In genomic region chr9:130780415-130780814, GRCh38 we compare ENCODE assay signal across 14 cellular contexts. TPM values are rescaled to one million over a fixed set of nuclear protein-coding genes. Genes with fewer than 3 reads are reported as not detected.
A peak's percentile ranks its signal among the peaks of the same experiment; 100 is the strongest.
DNase-seq lines count a peak whose midpoint lies in the region; ATAC-seq and TF ChIP-seq lines count a peak whose summit lies in the region.
"Had no signal": no experiment of that assay in that cellular context is flagged by ENCODE, and none has a peak within 500 bp of the region (broad histone marks: within the 10 kb centered on the region; RNA-seq: fewer than 3 reads in every experiment).

No MANE protein-coding gene starts in this region.

- peak overlapping the region; percentile 36 for H2AK5ac ChIP-seq in mesenchymal stem cell (ENCODE audit: low read length, severe bottlenecking)

- H4K91ac ChIP-seq in mesenchymal stem cell (ENCODE audit: low read length): peak overlapping the region; percentile 6

- H3K4me3 ChIP-seq in HEK293 (ENCODE audit: low read depth, low read length) (no peak overlapping the region), dorsolateral prefrontal cortex (peak overlapping the region in 29 of 59 donors; percentile 0 to 35 (median 12)), mesenchymal stem cell (ENCODE audit: insufficient read depth in 1 of 2, low read depth in 1 of 2, low read length in 2 of 2) (peak overlapping the region in 1 of 2 experiments; percentile 75), subcutaneous abdominal adipose tissue (ENCODE audit: low read depth in 1 of 5, low read length in 5 of 5) (peak overlapping the region; percentile 13 to 60 (median 51)), WERI-Rb-1 (ENCODE audit: low read depth, low read length) (no peak overlapping the region)

- WGBS in mesenchymal stem cell: 79% methylated on average over 2 of the region's 4 CpGs

- no peak overlapping the region for H2AFZ ChIP-seq in mesenchymal stem cell (ENCODE audit: low read depth, low read length)

- peak overlapping the region; percentile 7 for H4K8ac ChIP-seq in mesenchymal stem cell (ENCODE audit: low read length)

- peak overlapping the region in 1 of 2 experiments; percentile 44 for H3K4ac ChIP-seq in mesenchymal stem cell (ENCODE audit: low read depth in 1 of 2, low read length in 2 of 2)

- intact Hi-C loops in dorsolateral prefrontal cortex (cut with DNase I): no loop called here

- no peak overlapping the region for H2BK5ac ChIP-seq in mesenchymal stem cell (ENCODE audit: low read depth, low read length, poor library complexity, severe bottlenecking)

- H3K9ac ChIP-seq in mesenchymal stem cell (ENCODE audit: low read length) (peak overlapping the region; percentile 95), subcutaneous abdominal adipose tissue (ENCODE audit: low read length in 5 of 5) (peak overlapping the region in 3 of 5 donors; percentile 3 to 62 (median 21))

- DNase-seq in dorsolateral prefrontal cortex (no peak), mesenchymal stem cell (no peak), NCI-H146 treated with DMSO at 0.1 percent for 48 hours (lab: John Stamatoyannopoulos, UW; ENCODE audit: unreplicated experiment) (no peak), WERI-Rb-1 (no peak)
- DNase-seq in stimulated activated naive CD8-positive, alpha-beta T cell treated with anti-CD3 and anti-CD28 coated beads, Interleukin-15, Interleukin-2, amounts not matched to agents 100 U/mL and 50 U/mL, for 24 hours: no peak
- DNase-seq: activated CD4-positive, alpha-beta T cell treated with anti-CD3 and anti-CD28 coated beads for 1 hour; activated effector memory CD4-positive, alpha-beta T cell treated with Interleukin-2 at 50 U/mL for 16 hours; CD8-positive, alpha-beta T cell; hippocampal formation; NCI-H1105; NCI-H526 treated with DMSO at 0.1 percent for 48 hours had no signal

- no peak for ATAC-seq in stimulated activated naive CD8-positive, alpha-beta T cell treated with anti-CD3 and anti-CD28 coated beads, Interleukin-15, Interleukin-2, amounts not matched to agents 100 U/mL and 50 U/mL, for 24 hours
- ATAC-seq in HG02623 (IDR thresholded peaks at IDR 0.05; ENCODE audit: unreplicated experiment): no peak
- ATAC-seq: CD8-positive, alpha-beta T cell had no signal

- H3K4me1 ChIP-seq in HEK293 (ENCODE audit: control insufficient read depth, insufficient read depth, low read length) (no peaks in the 10 kb centered on the region; the same call in 1 of the 2 replicates), mesenchymal stem cell (ENCODE audit: control insufficient read depth, insufficient read depth, low read depth, low read length) (peaks cover 16% of the 10 kb centered on the region), subcutaneous abdominal adipose tissue (ENCODE audit: control insufficient read depth in 5 of 5, insufficient read depth in 5 of 5, low read length in 5 of 5) (peaks cover 2 to 48% (median 38%) of the 10 kb centered on the region in 5 donors)

- CTCF ChIA-PET in HEK293 (lab: Yijun Ruan, JAX): interaction anchor here (0.7 to 1.9 kb wide), 5 partner anchors 9 to 90 kb away, joined by 3 to 7 read pairs (median 4); no protein-coding TSS in a partner anchor

- no peak overlapping the region for H3K23ac ChIP-seq in mesenchymal stem cell (ENCODE audit: low read length in 2 of 2)

- POLR2A ChIA-PET in HEK293 (lab: Yijun Ruan, JAX): interaction anchor here (0.6 kb wide), 1 partner anchor 343 kb away, joined by 5 read pairs; no protein-coding TSS in a partner anchor

- H2BK120ac ChIP-seq in mesenchymal stem cell (ENCODE audit: low read depth, low read length): no peak overlapping the region

- H3K27ac ChIP-seq in HEK293 (ENCODE audit: extremely low read depth, low read depth, low read length) (peak overlapping the region; percentile 6; the same call in 1 of the 2 replicates), dorsolateral prefrontal cortex (peak overlapping the region in 46 of 59 donors; percentile 10 to 84 (median 64)), mesenchymal stem cell (ENCODE audit: low read length, poor library complexity, severe bottlenecking) (no peak overlapping the region), subcutaneous abdominal adipose tissue (ENCODE audit: low read depth, low read length) (peak overlapping the region; percentile 94), WERI-Rb-1 (no peak overlapping the region)

- H3K27me3 ChIP-seq in dorsolateral prefrontal cortex (no peaks in the 10 kb centered on the region), mesenchymal stem cell (ENCODE audit: control insufficient read depth in 1 of 2, insufficient read depth in 1 of 2, low read length in 2 of 2) (no peaks in the 10 kb centered on the region), subcutaneous abdominal adipose tissue (ENCODE audit: control insufficient read depth in 5 of 5, insufficient read depth in 4 of 5, low read length in 5 of 5) (no peaks in the 10 kb centered on the region), WERI-Rb-1 (ENCODE audit: insufficient read depth, low read depth, severe bottlenecking) (no peaks in the 10 kb centered on the region)

- no peak overlapping the region for H3K14ac ChIP-seq in mesenchymal stem cell (ENCODE audit: low read length in 2 of 2)

- H3K18ac ChIP-seq in mesenchymal stem cell (ENCODE audit: low read depth in 1 of 2, low read length in 2 of 2): peak overlapping the region; percentile 18 to 64

- no peak for TF ChIP-seq CTCF in HEK293 (tag by site-specific recombination; IDR thresholded peaks at IDR 0.05)
- TF ChIP-seq CTCF in dorsolateral prefrontal cortex (IDR thresholded peaks at IDR 0.05 in 54 of 56, conservative IDR thresholded peaks at IDR 0.05 in 2 of 56; ENCODE audit: low read depth in 1 of 56, partially characterized antibody in 56 of 56): no peak
- no peak for TF ChIP-seq CTCF in WERI-Rb-1 (IDR thresholded peaks at IDR 0.05; ENCODE audit: low read depth, low read length)

- peak overlapping the region in 1 of 2 experiments; percentile 9 for H2BK12ac ChIP-seq in mesenchymal stem cell (ENCODE audit: low read length in 2 of 2)

- H3K9me3 ChIP-seq in HEK293 (ENCODE audit: control insufficient read depth, insufficient read depth, low read depth, low read length) (no peaks in the 10 kb centered on the region), mesenchymal stem cell (ENCODE audit: control insufficient read depth, low read length) (peaks cover under 1% of the 10 kb centered on the region), subcutaneous abdominal adipose tissue (ENCODE audit: control insufficient read depth in 5 of 5, low read length in 5 of 5) (peaks cover 0 to 2% (median 0%) of the 10 kb centered on the region in 5 donors), WERI-Rb-1 (ENCODE audit: severe bottlenecking) (peaks cover 3% of the 10 kb centered on the region)

- H3K36me3 ChIP-seq in HEK293 (ENCODE audit: control insufficient read depth in 2 of 2, insufficient read depth in 1 of 2, low read length in 2 of 2) (no peaks in the 10 kb centered on the region), mesenchymal stem cell (ENCODE audit: control insufficient read depth in 1 of 2, insufficient read depth in 2 of 2, low read depth in 1 of 2, low read length in 2 of 2) (peaks cover 0 to 3% of the 10 kb centered on the region in 2 experiments), subcutaneous abdominal adipose tissue (ENCODE audit: control insufficient read depth in 5 of 5, insufficient read depth in 5 of 5, low read length in 5 of 5) (no peaks in the 10 kb centered on the region), WERI-Rb-1 (no peaks in the 10 kb centered on the region)

- peaks cover 20% of the 10 kb centered on the region for H3K79me1 ChIP-seq in mesenchymal stem cell (replicated peaks; ENCODE audit: low read length, poor library complexity, severe bottlenecking)

- H3K4me2 ChIP-seq in mesenchymal stem cell (ENCODE audit: low read length, poor library complexity, severe bottlenecking): no peak overlapping the region

- H2BK15ac ChIP-seq in mesenchymal stem cell (ENCODE audit: low read depth, poor library complexity, severe bottlenecking): no peak overlapping the region

TF ChIP-seq in HEK293, 187 proteins besides CTCF, POLR2A, EP300 and RAD21:
- TF ChIP-seq REPIN1 (tag by site-specific recombination; IDR thresholded peaks at IDR 0.05; ENCODE audit: low read depth) (no peak), PRDM1 (tag by site-specific recombination; IDR thresholded peaks at IDR 0.05) (peak; percentile 64)

RNA-seq across cellular contexts. Expression of gene ABL1, which starts 54.6 kb away (rescaled TPM):
- total RNA-seq in dorsolateral prefrontal cortex: 10 to 100 TPM; 32.9 to 97.5 (median 48.2) TPM
- polyA plus RNA-seq in mesenchymal stem cell (2013, experiment 1 of 2): 49.4 TPM
- polyA plus RNA-seq in mesenchymal stem cell (2013, experiment 2 of 2): 49.9 TPM

Comparison
In these comparisons a context has a peak if more than half of its experiments do, and no peak if none do; other contexts are left out.
1. H3K27ac ChIP-seq: peak in HEK293 (single experiment), dorsolateral prefrontal cortex (46 of 59) and subcutaneous abdominal adipose tissue (single experiment); none in mesenchymal stem cell (single experiment) and WERI-Rb-1 (single experiment).
2. H3K4me3 ChIP-seq: peak in subcutaneous abdominal adipose tissue (5 of 5); none in HEK293 (single experiment) and WERI-Rb-1 (single experiment).